ENCODE assay signal across 11 cellular contexts in the genomic region with DNA sequence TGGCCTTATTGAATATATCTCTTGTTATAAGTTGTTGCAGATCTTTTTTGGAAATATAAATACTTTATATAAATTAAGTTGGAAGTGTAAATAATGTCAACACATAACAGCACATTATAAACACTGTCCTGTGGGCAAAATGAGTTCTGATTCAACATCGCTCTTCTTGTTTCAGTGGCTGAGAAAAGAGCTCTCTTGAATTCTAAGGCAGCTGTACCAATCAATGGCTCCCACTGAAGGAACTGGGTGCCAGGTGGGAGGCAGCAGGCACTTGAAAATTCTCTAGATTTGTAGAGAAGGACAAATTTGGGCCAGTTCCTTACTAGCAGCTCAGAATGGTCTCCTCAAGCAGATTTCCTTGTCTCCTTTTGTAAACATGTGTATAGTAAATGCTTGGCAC. TPM values are rescaled to one million over a fixed set of nuclear protein-coding genes. Genes with fewer than 3 reads are reported as not detected.
A peak's percentile ranks its signal among the peaks of the same experiment; 100 is the strongest.
DNase-seq lines count a peak whose midpoint lies in the region; ATAC-seq and TF ChIP-seq lines count a peak whose summit lies in the region.
"Had no signal": no experiment of that assay in that cellular context is flagged by ENCODE, and none has a peak within 500 bp of the region (broad histone marks: within the 10 kb centered on the region; RNA-seq: fewer than 3 reads in every experiment).

No MANE protein-coding gene starts in this region.

- DNase-seq in T-helper 1 cell = no peak
- no peak for DNase-seq in naive thymus-derived CD4-positive, alpha-beta T cell
- no peak for DNase-seq in hepatic stellate cell (ENCODE audit: low spot score)
- no peak for DNase-seq in dorsolateral prefrontal cortex
- DNase-seq: central memory CD4-positive, alpha-beta T cell; NCI-H1048 had no signal

- no peak overlapping the region for H3K27ac ChIP-seq in naive thymus-derived CD4-positive, alpha-beta T cell (ENCODE audit: low read depth, low read length)
- no peak overlapping the region for H3K27ac ChIP-seq in dorsolateral prefrontal cortex
- H3K27ac ChIP-seq: thoracic aorta had no signal

- peak overlapping the region; percentile 38 for H3K4me3 Mint-ChIP-seq in T-helper 1 cell treated with Interleukin-12 subunit alpha and Interleukin-12 subunit beta and Interleukin-4 antibody, amounts not matched to agents 30 μg/mL and 1 μg/mL, for 36 hours
- H3K4me3 Mint-ChIP-seq in naive thymus-derived CD4-positive, alpha-beta T cell = peak overlapping the region in 9 of 10 donors; percentile 10 to 70 (median 58)

- no peaks in the 10 kb centered on the region for H3K36me3 ChIP-seq in naive thymus-derived CD4-positive, alpha-beta T cell (ENCODE audit: control insufficient read depth in 2 of 3, insufficient read depth in 3 of 3, low read length in 3 of 3)
- H3K36me3 ChIP-seq: thoracic aorta had no signal

- no peaks in the 10 kb centered on the region for H3K27me3 ChIP-seq in naive thymus-derived CD4-positive, alpha-beta T cell (ENCODE audit: control insufficient read depth in 2 of 2, insufficient read depth in 2 of 2, low read length in 2 of 2)
- no peaks in the 10 kb centered on the region for H3K27me3 ChIP-seq in dorsolateral prefrontal cortex

- no peaks in the 10 kb centered on the region for H3K9me3 ChIP-seq in naive thymus-derived CD4-positive, alpha-beta T cell (ENCODE audit: control insufficient read depth in 2 of 3, low read length in 3 of 3)
- H3K9me3 ChIP-seq: thoracic aorta had no signal

- H3K27me3 Mint-ChIP-seq in T-helper 1 cell treated with Interleukin-12 subunit alpha and Interleukin-12 subunit beta and Interleukin-4 antibody, amounts not matched to agents 30 μg/mL and 1 μg/mL, for 36 hours (ENCODE audit: low read depth) = no peaks in the 10 kb centered on the region
- H3K27me3 Mint-ChIP-seq in naive thymus-derived CD4-positive, alpha-beta T cell = no peaks in the 10 kb centered on the region

- intact Hi-C loops in naive thymus-derived CD4-positive, alpha-beta T cell (cut with micrococcal nuclease) = no loop called here
- intact Hi-C loops in dorsolateral prefrontal cortex (cut with DNase I) = no loop called here

- no peak overlapping the region for H3K4me3 ChIP-seq in naive thymus-derived CD4-positive, alpha-beta T cell (ENCODE audit: low read length)
- no peak overlapping the region for H3K4me3 ChIP-seq in dorsolateral prefrontal cortex
- H3K4me3 ChIP-seq: thoracic aorta had no signal

- peaks cover 48% of the 10 kb centered on the region for H3K4me1 Mint-ChIP-seq in T-helper 1 cell treated with Interleukin-12 subunit alpha and Interleukin-12 subunit beta and Interleukin-4 antibody, amounts not matched to agents 30 μg/mL and 1 μg/mL, for 36 hours (ENCODE audit: low read depth)
- H3K4me1 Mint-ChIP-seq in naive thymus-derived CD4-positive, alpha-beta T cell = peaks cover 57 to 85% (median 71%) of the 10 kb centered on the region in 7 donors

- H3K27ac Mint-ChIP-seq in T-helper 1 cell treated with Interleukin-12 subunit alpha and Interleukin-12 subunit beta and Interleukin-4 antibody, amounts not matched to agents 30 μg/mL and 1 μg/mL, for 36 hours = peak overlapping the region; percentile 76
- H3K27ac Mint-ChIP-seq in naive thymus-derived CD4-positive, alpha-beta T cell = peak overlapping the region; percentile 32 to 88 (median 73)

- ATAC-seq in GM21619 (IDR thresholded peaks at IDR 0.05; ENCODE audit: unreplicated experiment) (peak; percentile 18), HG03575 (IDR thresholded peaks at IDR 0.05; ENCODE audit: extremely low read depth, insufficient number of reproducible peaks, low FRiP score, unreplicated experiment) (peak; percentile 6), GM19351 (IDR thresholded peaks at IDR 0.05; ENCODE audit: unreplicated experiment) (no peak)
- ATAC-seq in naive thymus-derived CD4-positive, alpha-beta T cell = no peak

- CTCF ChIA-PET in naive thymus-derived CD4-positive, alpha-beta T cell (lab: Charles Lee) = interaction anchor here (1.0 kb wide), 1 partner anchor 40 kb away, joined by 5 read pairs; no protein-coding TSS in a partner anchor

- no peaks in the 10 kb centered on the region for H3K9me3 Mint-ChIP-seq in T-helper 1 cell treated with Interleukin-12 subunit alpha and Interleukin-12 subunit beta and Interleukin-4 antibody, amounts not matched to agents 30 μg/mL and 1 μg/mL, for 36 hours
- H3K9me3 Mint-ChIP-seq in naive thymus-derived CD4-positive, alpha-beta T cell = no peaks in the 10 kb centered on the region

- peaks cover 8 to 44% of the 10 kb centered on the region in 2 donors for H3K4me1 ChIP-seq in naive thymus-derived CD4-positive, alpha-beta T cell (ENCODE audit: control insufficient read depth in 2 of 2, insufficient read depth in 2 of 2, low read length in 2 of 2)

- POLR2A ChIA-PET in naive thymus-derived CD4-positive, alpha-beta T cell (lab: Charles Lee) = interaction anchor here (1.4 to 1.6 kb wide), 2 partner anchors 34 to 41 kb away, joined by 4 to 5 read pairs; no protein-coding TSS in a partner anchor

- H3K36me3 Mint-ChIP-seq in T-helper 1 cell treated with Interleukin-12 subunit alpha and Interleukin-12 subunit beta and Interleukin-4 antibody, amounts not matched to agents 30 μg/mL and 1 μg/mL, for 36 hours (ENCODE audit: low read depth) = no peaks in the 10 kb centered on the region
- H3K36me3 Mint-ChIP-seq in naive thymus-derived CD4-positive, alpha-beta T cell = peaks cover 0 to 8% (median 0%) of the 10 kb centered on the region in 5 donors

- TF ChIP-seq CTCF in dorsolateral prefrontal cortex (IDR thresholded peaks at IDR 0.05 in 54 of 56, conservative IDR thresholded peaks at IDR 0.05 in 2 of 56; ENCODE audit: low read depth in 1 of 56, partially characterized antibody in 56 of 56) = no peak

RNA-seq across cellular contexts. Expression of gene CHST2, which starts 45.6 kb away (rescaled TPM):
- 10 to 100 TPM in 1 of 5 experiments, 1 to 10 TPM in 4; 3.4 to 12.3 (median 4.5) TPM for total RNA-seq in naive thymus-derived CD4-positive, alpha-beta T cell
- 10 to 100 TPM in 1 of 2 donors, 1 to 10 TPM in 1; 6.6 to 11.5 TPM for polyA plus RNA-seq in naive thymus-derived CD4-positive, alpha-beta T cell
- total RNA-seq in dorsolateral prefrontal cortex = 10 to 100 TPM; 11.8 to 32.2 (median 23.5) TPM

Comparison
In these comparisons a context has a peak if more than half of its experiments do, and no peak if none do; other contexts are left out.
1. ATAC-seq: peak in GM21619 (single experiment) and HG03575 (single experiment); none in naive thymus-derived CD4-positive, alpha-beta T cell (single experiment) and GM19351 (single experiment).